9 cellular contexts compared by ENCODE assay signal in genomic region chr9:115211413-115212204, GRCh38.
DNase-seq lines count a peak whose midpoint lies in the region; ATAC-seq and TF ChIP-seq lines count a peak whose summit lies in the region.
"Had no signal": no experiment of that assay in that cellular context is flagged by ENCODE, and none has a peak within 500 bp of the region (broad histone marks: within the 10 kb centered on the region; RNA-seq: fewer than 3 reads in every experiment).

No MANE protein-coding gene starts in this region.

- H3K27ac ChIP-seq in MM.1S (ENCODE audit: low read length): peak overlapping the region; percentile 90

- peaks cover 27% of the 10 kb centered on the region for H3F3A ChIP-seq in MM.1S (ENCODE audit: insufficient read depth, low read length)

- H3K4me2 ChIP-seq in MM.1S (ENCODE audit: low read depth, low read length): peak overlapping the region; percentile 92

- peak overlapping the region; percentile 51; the same call in 1 of the 2 replicates for H3K4me3 ChIP-seq in MM.1S (ENCODE audit: low read length)

- no peaks in the 10 kb centered on the region for H4K20me1 ChIP-seq in MM.1S (ENCODE audit: insufficient read depth, low read length)

- ATAC-seq in GM18520 (IDR thresholded peaks at IDR 0.05; ENCODE audit: unreplicated experiment): peak; percentile 27
- ATAC-seq in HG02588 (IDR thresholded peaks at IDR 0.05; ENCODE audit: unreplicated experiment): peak; percentile 53

- no peaks in the 10 kb centered on the region for H3K27me3 ChIP-seq in MM.1S (replicated peaks; ENCODE audit: insufficient read depth, low read length)

- H3K9me3 ChIP-seq in MM.1S (replicated peaks; ENCODE audit: insufficient read depth, low read length): no peaks in the 10 kb centered on the region

- H2AFZ ChIP-seq in MM.1S (ENCODE audit: low read length): peak overlapping the region; percentile 52

- H3K9me2 ChIP-seq in MM.1S (replicated peaks; ENCODE audit: insufficient read depth, low read length): no peaks in the 10 kb centered on the region

- peaks cover 71% of the 10 kb centered on the region for H3K4me1 ChIP-seq in MM.1S (ENCODE audit: low read length)

- peak; percentile 91 for DNase-seq in MM.1S
- peak; percentile 92 for DNase-seq in myocyte (ENCODE audit: low read depth)
- no peak for DNase-seq in DMS153 (lab: John Stamatoyannopoulos, UW)
- no peak for DNase-seq in SHP77 treated with DMSO at 0.1 percent for 48 hours (lab: John Stamatoyannopoulos, UW)
- no peak for DNase-seq in activated T-cell treated with anti-CD3 and anti-CD28 coated beads for 4 hours
- no peak for DNase-seq in AML-193 (lab: John Stamatoyannopoulos, UW)
- DNase-seq: NCI-H526 treated with DMSO at 0.1 percent for 48 hours had no signal

- no peaks in the 10 kb centered on the region for H3K79me2 ChIP-seq in MM.1S (ENCODE audit: low read length)

- no peaks in the 10 kb centered on the region for H3K36me3 ChIP-seq in MM.1S (replicated peaks; ENCODE audit: insufficient read depth, low read length)

- H3K9ac ChIP-seq in MM.1S (ENCODE audit: low read length): peak overlapping the region; percentile 41; the same call in 1 of the 2 replicates

- peak; percentile 10; the same call in 1 of the 2 replicates for TF ChIP-seq CTCF in MM.1S (IDR thresholded peaks at IDR 0.05; ENCODE audit: low read length)

Comparison
In these comparisons a context has a peak if more than half of its experiments do, and no peak if none do; other contexts are left out.
1. DNase-seq: peak in MM.1S (single experiment) and myocyte (single experiment); none in DMS153 (single experiment), SHP77 treated with DMSO at 0.1 percent for 48 hours (single experiment), activated T-cell treated with anti-CD3 and anti-CD28 coated beads for 4 hours (single experiment) and AML-193 (0 of 2).